Comparison of ENCODE assay signal across 1 cellular context in genomic region chr9:115232375-115232774, GRCh38.
TF ChIP-seq lines count a peak whose summit lies in the region.

No MANE protein-coding gene starts in this region.

TF ChIP-seq in IMR-90, 13 proteins besides CTCF, POLR2A, EP300 and RAD21 (continued from another document):
- TF ChIP-seq ELK1 (IDR thresholded peaks at IDR 0.05; ENCODE audit: borderline replicate concordance, low read depth, low read length) (no peak), NFE2L2 (IDR thresholded peaks at IDR 0.05; ENCODE audit: low read depth, low read length) (no peak), MAFK (IDR thresholded peaks at IDR 0.05; ENCODE audit: low read depth, low read length) (no peak), MXI1 (IDR thresholded peaks at IDR 0.05; ENCODE audit: borderline replicate concordance, low read depth, low read length) (no peak), RCOR1 (IDR thresholded peaks at IDR 0.05; ENCODE audit: insufficient replicate concordance, low read length) (no peak), MAZ (IDR thresholded peaks at IDR 0.05; ENCODE audit: borderline replicate concordance, low read depth, low read length) (no peak), CEBPB (IDR thresholded peaks at IDR 0.05; ENCODE audit: low read depth, low read length) (no peak)
